30 cellular contexts compared by ENCODE assay signal in the genomic region with DNA sequence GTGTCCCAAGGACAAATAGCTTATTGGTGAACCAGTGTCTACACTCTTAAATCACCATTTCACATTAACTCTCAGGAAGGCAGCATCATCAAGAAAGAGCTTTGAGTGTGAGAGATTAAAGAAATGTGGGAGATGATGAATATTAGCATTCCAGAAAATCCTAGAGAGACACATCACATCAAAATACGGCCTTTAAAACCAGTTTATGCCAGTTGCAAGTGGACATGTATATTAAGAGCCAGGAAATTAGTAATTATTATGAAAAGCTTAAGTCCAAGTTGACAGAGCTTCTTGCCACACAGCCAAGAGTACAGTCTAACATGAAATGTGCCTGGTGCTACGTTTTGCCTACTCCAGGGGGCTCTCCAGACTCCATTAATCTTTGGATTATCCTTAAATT.
A peak's percentile ranks its signal among the peaks of the same experiment; 100 is the strongest.
DNase-seq lines count a peak whose midpoint lies in the region; FAIRE-seq and TF ChIP-seq lines count a peak whose summit lies in the region.
"Had no signal": no experiment of that assay in that cellular context is flagged by ENCODE, and none has a peak within 500 bp of the region (broad histone marks: within the 10 kb centered on the region; RNA-seq: fewer than 3 reads in every experiment).

No MANE protein-coding gene starts in this region.

- H2AFZ ChIP-seq in ACC112 (ENCODE audit: low read length, unreplicated experiment), result no peak overlapping the region
- H2AFZ ChIP-seq in astrocyte (ENCODE audit: low read depth, low read length), result no peak overlapping the region
- no peak overlapping the region for H2AFZ ChIP-seq in mammary epithelial cell (ENCODE audit: low read depth, low read length)
- H2AFZ ChIP-seq: hepatocyte had no signal

- no peaks in the 10 kb centered on the region for H3K4me1 Mint-ChIP-seq in astrocyte (ENCODE audit: low read depth, unreplicated experiment)
- H3K4me1 Mint-ChIP-seq: activated CD4-positive, alpha-beta T cell treated with anti-CD3 and anti-CD28 coated beads, Interleukin-2, amount 10 ng/mL, durations not matched to agents 24 days and 14 days; activated naive CD8-positive, alpha-beta T cell treated with anti-CD3 and anti-CD28 coated beads, Interleukin-2, amount 10 ng/mL, durations not matched to agents 7 days and 5 days; T-cell had no signal

- H3K18ac ChIP-seq in mesendoderm (ENCODE audit: low read length), result no peak overlapping the region

- BruUV-seq in mammary epithelial cell (replicated peaks; lab: Mats Ljungman, UMichigan), result no TSS peak

- H3K79me2 ChIP-seq in ACC112 (ENCODE audit: control insufficient read depth, insufficient read depth, low read length, unreplicated experiment) (peaks cover 2% of the 10 kb centered on the region), astrocyte (ENCODE audit: insufficient read depth, low read length) (no peaks in the 10 kb centered on the region), mesendoderm (ENCODE audit: control insufficient read depth, insufficient read depth, low read length) (no peaks in the 10 kb centered on the region), mammary epithelial cell (ENCODE audit: insufficient read depth, low read length) (no peaks in the 10 kb centered on the region)
- H3K79me2 ChIP-seq: hepatocyte had no signal

- no peak overlapping the region for H2AK5ac ChIP-seq in mesendoderm (ENCODE audit: low read length)

- no peak overlapping the region for H4K8ac ChIP-seq in mesendoderm (ENCODE audit: low read depth, low read length)

- intact Hi-C loops in mammary epithelial cell (cut with micrococcal nuclease), result no loop called here
- intact Hi-C loops in dorsolateral prefrontal cortex (cut with DNase I), result no loop called here

- H3K4me1 ChIP-seq in ACC112 (ENCODE audit: control insufficient read depth, insufficient read depth, low read length, unreplicated experiment) (peaks cover 13% of the 10 kb centered on the region), astrocyte (ENCODE audit: insufficient read depth, low read length) (no peaks in the 10 kb centered on the region), mesendoderm (ENCODE audit: control insufficient read depth, low read depth, low read length) (no peaks in the 10 kb centered on the region), mammary epithelial cell (ENCODE audit: insufficient read depth, low read length) (no peaks in the 10 kb centered on the region)
- H3K4me1 ChIP-seq: ascending aorta, BE2C, gastroesophageal sphincter, right atrium auricular region had no signal

- H2BK5ac ChIP-seq in mesendoderm (ENCODE audit: low read length), result no peak overlapping the region

- H3K56ac ChIP-seq in mesendoderm (ENCODE audit: low read length), result no peak overlapping the region

- H3K27me3 ChIP-seq in ACC112 (ENCODE audit: insufficient read depth, low read length) (no peaks in the 10 kb centered on the region), astrocyte (ENCODE audit: insufficient read depth, low read length) (no peaks in the 10 kb centered on the region), mesendoderm (ENCODE audit: insufficient read depth, low read length, poor library complexity) (no peaks in the 10 kb centered on the region), mammary epithelial cell (ENCODE audit: insufficient read depth, low read length) (no peaks in the 10 kb centered on the region), dorsolateral prefrontal cortex (no peaks in the 10 kb centered on the region)
- H3K27me3 ChIP-seq: ascending aorta, BE2C, gastroesophageal sphincter, hepatocyte, right atrium auricular region had no signal

- TF ChIP-seq CTCF in astrocyte (IDR thresholded peaks at IDR 0.05; ENCODE audit: insufficient read depth, low read depth, low read length), result no peak
- TF ChIP-seq CTCF in mammary epithelial cell (conservative IDR thresholded peaks at IDR 0.05 in 1 of 2, IDR thresholded peaks at IDR 0.05 in 1 of 2; ENCODE audit: extremely low read depth in 1 of 2, insufficient read depth in 1 of 2, low read depth in 1 of 2, low read length in 2 of 2), result no peak
- TF ChIP-seq CTCF in dorsolateral prefrontal cortex (IDR thresholded peaks at IDR 0.05 in 54 of 56, conservative IDR thresholded peaks at IDR 0.05 in 2 of 56; ENCODE audit: low read depth in 1 of 56, partially characterized antibody in 56 of 56), result no peak

- dilution Hi-C loops in mammary epithelial cell (cut with HindIII; ENCODE audit: low sequenced_read_pairs), result no loop called here

- H3K27me3 Mint-ChIP-seq in astrocyte (ENCODE audit: low read depth, unreplicated experiment), result peaks cover 14% of the 10 kb centered on the region
- H3K27me3 Mint-ChIP-seq: activated CD4-positive, alpha-beta T cell treated with anti-CD3 and anti-CD28 coated beads, Interleukin-2, amount 10 ng/mL, durations not matched to agents 24 days and 14 days; activated naive CD8-positive, alpha-beta T cell treated with anti-CD3 and anti-CD28 coated beads, Interleukin-2, amount 10 ng/mL, durations not matched to agents 7 days and 5 days; T-cell had no signal

- H3K36me3 ChIP-seq in ACC112 (ENCODE audit: insufficient read depth, low read length) (peaks cover 57% of the 10 kb centered on the region), astrocyte (ENCODE audit: insufficient read depth, low read length) (no peaks in the 10 kb centered on the region), mesendoderm (ENCODE audit: control insufficient read depth, insufficient read depth, low read length) (no peaks in the 10 kb centered on the region), mammary epithelial cell (ENCODE audit: insufficient read depth, low read length) (no peaks in the 10 kb centered on the region)
- H3K36me3 ChIP-seq: ascending aorta, BE2C, gastroesophageal sphincter, right atrium auricular region had no signal

- H3K4me3 Mint-ChIP-seq in astrocyte (ENCODE audit: unreplicated experiment), result no peak overlapping the region
- H3K4me3 Mint-ChIP-seq: activated CD4-positive, alpha-beta T cell treated with anti-CD3 and anti-CD28 coated beads, Interleukin-2, amount 10 ng/mL, durations not matched to agents 24 days and 14 days; activated naive CD8-positive, alpha-beta T cell treated with anti-CD3 and anti-CD28 coated beads, Interleukin-2, amount 10 ng/mL, durations not matched to agents 7 days and 5 days; T-cell had no signal

- no CpG with 5 or more reads among the region's 2 CpGs for WGBS in mesendoderm (ENCODE audit: extremely low coverage, insufficient coverage, low lambda C conversion rate)
- 65% methylated on average over 2 of the region's 2 CpGs for WGBS in mammary epithelial cell (ENCODE audit: low coverage, missing lambda C conversion rate)

- no peak overlapping the region for H3K4ac ChIP-seq in mesendoderm (ENCODE audit: low read depth, low read length)

- H4K20me1 ChIP-seq in astrocyte (ENCODE audit: insufficient read depth, low read length) (no peaks in the 10 kb centered on the region), mammary epithelial cell (ENCODE audit: insufficient read depth, low read length) (no peaks in the 10 kb centered on the region)

- no peaks in the 10 kb centered on the region for H3K9me3 Mint-ChIP-seq in astrocyte (ENCODE audit: unreplicated experiment)
- H3K9me3 Mint-ChIP-seq: activated CD4-positive, alpha-beta T cell treated with anti-CD3 and anti-CD28 coated beads, Interleukin-2, amount 10 ng/mL, durations not matched to agents 24 days and 14 days; activated naive CD8-positive, alpha-beta T cell treated with anti-CD3 and anti-CD28 coated beads, Interleukin-2, amount 10 ng/mL, durations not matched to agents 7 days and 5 days had no signal

- FAIRE-seq in astrocyte (lab: Jason Lieb, UNC), result no peak
- FAIRE-seq: GM19239, HTR-8/SVneo had no signal

- H3K79me1 ChIP-seq in mesendoderm (ENCODE audit: low read length), result no peaks in the 10 kb centered on the region

- H3K9me3 ChIP-seq in astrocyte (ENCODE audit: insufficient read depth, low read depth, low read length), result no peaks in the 10 kb centered on the region
- H3K9me3 ChIP-seq in mammary epithelial cell (replicated peaks; ENCODE audit: insufficient read depth, low read length), result no peaks in the 10 kb centered on the region
- H3K9me3 ChIP-seq: ascending aorta, BE2C, gastroesophageal sphincter, right atrium auricular region had no signal

- CTCF ChIA-PET in mammary epithelial cell (lab: Charles Lee; ENCODE audit: low non-redundant PET), result no interaction called here

- no peak overlapping the region for H3K27ac Mint-ChIP-seq in astrocyte (ENCODE audit: unreplicated experiment)
- H3K27ac Mint-ChIP-seq: activated CD4-positive, alpha-beta T cell treated with anti-CD3 and anti-CD28 coated beads, Interleukin-2, amount 10 ng/mL, durations not matched to agents 24 days and 14 days; activated naive CD8-positive, alpha-beta T cell treated with anti-CD3 and anti-CD28 coated beads, Interleukin-2, amount 10 ng/mL, durations not matched to agents 7 days and 5 days; T-cell had no signal

- no peak overlapping the region for H2BK120ac ChIP-seq in mesendoderm (ENCODE audit: low read depth, low read length)

- H3K23ac ChIP-seq in mesendoderm (ENCODE audit: low read length), result no peak overlapping the region

- H2BK15ac ChIP-seq in mesendoderm (replicated peaks; ENCODE audit: low read depth), result no peak overlapping the region

- H4K5ac ChIP-seq in mesendoderm (ENCODE audit: low read length), result no peak overlapping the region

- H3K4me2 ChIP-seq in astrocyte (ENCODE audit: low read length), result no peak overlapping the region
- no peak overlapping the region for H3K4me2 ChIP-seq in mesendoderm (ENCODE audit: low read length)
- H3K4me2 ChIP-seq in mammary epithelial cell (ENCODE audit: insufficient read depth, low read depth, low read length), result no peak overlapping the region
- H3K4me2 ChIP-seq: hepatocyte, smooth muscle cell had no signal

- H3K27ac ChIP-seq in ACC112 (ENCODE audit: low read depth, low read length) (peak overlapping the region; percentile 13; the same call in 1 of the 2 replicates), astrocyte (ENCODE audit: low read depth, low read length) (no peak overlapping the region), mesendoderm (ENCODE audit: low read depth, low read length) (no peak overlapping the region), mammary epithelial cell (ENCODE audit: insufficient read depth, low read depth, low read length) (no peak overlapping the region), dorsolateral prefrontal cortex (no peak overlapping the region)
- H3K27ac ChIP-seq: ascending aorta, gastroesophageal sphincter, hepatocyte, right atrium auricular region had no signal

- H3K9ac ChIP-seq in astrocyte (ENCODE audit: low read length), result no peak overlapping the region
- no peak overlapping the region for H3K9ac ChIP-seq in mesendoderm (ENCODE audit: low read length)
- H3K9ac ChIP-seq in mammary epithelial cell (ENCODE audit: insufficient read depth, low read length), result no peak overlapping the region

- in situ Hi-C loops in mammary epithelial cell (cut with MboI; ENCODE audit: low sequenced_read_pairs in 2 of 2), result no loop called here

- H3K36me3 Mint-ChIP-seq in astrocyte (ENCODE audit: low read depth, unreplicated experiment), result no peaks in the 10 kb centered on the region
- H3K36me3 Mint-ChIP-seq: activated naive CD8-positive, alpha-beta T cell treated with anti-CD3 and anti-CD28 coated beads, Interleukin-2, amount 10 ng/mL, durations not matched to agents 7 days and 5 days; T-cell had no signal

- peak; percentile 64 for DNase-seq in GM04503 (ENCODE audit: low read depth)
- peak; percentile 3 for DNase-seq in astrocyte (ENCODE audit: low read depth)
- DNase-seq in iris pigment epithelial cell (ENCODE audit: low read depth), result peak; percentile 44
- DNase-seq in mesendoderm, result no peak
- DNase-seq in mammary epithelial cell, result no peak
- no peak for DNase-seq in dorsolateral prefrontal cortex
- no peak for DNase-seq in DMS153 (lab: John Stamatoyannopoulos, UW)
- DNase-seq: 8988T; activated CD4-positive, alpha-beta T cell treated with anti-CD3 and anti-CD28 coated beads, Interleukin-2, amount 10 ng/mL, durations not matched to agents 24 days and 14 days; activated effector memory CD4-positive, alpha-beta T cell treated with Interleukin-2 at 50 U/mL for 16 hours; activated naive CD8-positive, alpha-beta T cell treated with anti-CD3 and anti-CD28 coated beads, Interleukin-2, amount 10 ng/mL, durations not matched to agents 7 days and 5 days; activated T-cell treated with anti-CD3 and anti-CD28 coated beads, Interleukin-2, amount 50 U/mL, for 1 hour; BE2C; caudate nucleus; erythroblast; GDM1; KBM-7; left colon; NCI-H1092 treated with DMSO at 0.1 percent for 48 hours; NCI-H1694 treated with DMSO at 0.1 percent for 48 hours; stimulated activated naive CD4-positive, alpha-beta T cell treated with Interleukin-2 at 50 U/mL for 16 hours; T-cell had no signal

- H3K4me3 ChIP-seq in ACC112 (ENCODE audit: low read depth, low read length) (no peak overlapping the region), astrocyte (ENCODE audit: insufficient read depth, low read depth, low read length) (no peak overlapping the region), mesendoderm (ENCODE audit: low read length) (no peak overlapping the region), mammary epithelial cell (replicated peaks in 1 of 3; ENCODE audit: insufficient read depth in 1 of 3, low read depth in 2 of 3, low read length in 3 of 3) (no peak overlapping the region), dorsolateral prefrontal cortex (no peak overlapping the region)
- H3K4me3 ChIP-seq: ascending aorta, gastroesophageal sphincter, hepatocyte, right atrium auricular region, smooth muscle cell had no signal

Comparison
In these comparisons a context has a peak if more than half of its experiments do, and no peak if none do; other contexts are left out.
1. DNase-seq: peak in GM04503 (single experiment), astrocyte (single experiment) and iris pigment epithelial cell (single experiment); none in mesendoderm (single experiment), mammary epithelial cell (single experiment), dorsolateral prefrontal cortex (0 of 10) and DMS153 (single experiment).